8 cellular contexts compared by ENCODE assay signal in the genomic region with DNA sequence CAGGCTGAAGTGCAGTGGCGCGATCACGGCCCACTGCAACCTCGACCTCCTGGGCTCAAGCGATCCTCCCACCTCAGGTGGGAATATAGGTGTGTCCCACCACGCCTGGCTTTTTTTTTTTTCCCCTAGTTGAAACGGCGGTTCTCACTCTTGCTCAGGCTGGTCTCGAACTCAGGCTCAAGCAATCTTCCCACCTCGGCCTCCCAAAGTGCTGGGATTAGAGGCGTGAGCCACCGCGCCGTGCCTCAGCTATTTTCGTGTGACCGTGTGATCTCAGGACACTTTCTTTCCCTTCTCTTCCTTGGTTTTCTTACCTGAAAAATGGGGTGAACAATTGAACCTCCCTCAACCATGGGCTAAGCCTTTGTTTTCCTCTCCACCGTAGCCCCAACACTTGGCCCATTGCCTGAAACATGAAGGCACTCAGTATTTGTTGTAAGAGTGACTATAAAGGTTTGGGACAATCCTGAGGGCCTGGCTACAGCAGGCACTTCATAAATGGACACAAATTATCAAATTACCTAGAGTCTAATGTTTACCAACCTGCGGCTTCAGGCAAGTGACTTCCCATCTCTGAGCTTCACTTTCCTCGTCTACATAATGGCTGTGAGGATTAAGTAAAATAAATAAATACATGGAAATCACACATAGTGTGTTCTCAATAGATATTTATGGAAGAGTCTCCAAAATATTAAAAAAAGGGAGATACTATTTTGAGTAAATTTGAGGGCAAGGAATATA. TPM values are rescaled to one million over a fixed set of nuclear protein-coding genes. Genes with fewer than 3 reads are reported as not detected.
A peak's percentile ranks its signal among the peaks of the same experiment; 100 is the strongest.
DNase-seq lines count a peak whose midpoint lies in the region; ATAC-seq and TF ChIP-seq lines count a peak whose summit lies in the region.

No MANE protein-coding gene starts in this region.

- TF ChIP-seq POLR2A in suprapubic skin (IDR thresholded peaks at IDR 0.05): no peak

- peaks cover 14% of the 10 kb centered on the region for H3K4me1 ChIP-seq in cardiac muscle cell (ENCODE audit: low read depth)
- peaks cover 18% of the 10 kb centered on the region for H3K4me1 ChIP-seq in iPS-15b (ENCODE audit: control insufficient read depth, insufficient read depth, low read length)
- peaks cover 52% of the 10 kb centered on the region for H3K4me1 ChIP-seq in suprapubic skin

- peak overlapping the region; percentile 88 for H3K4me3 Mint-ChIP-seq in activated B cell treated with CpG ODN at 0.5 μM for 24 hours

- POLR2A ChIA-PET in activated B cell treated with CpG ODN at 0.5 μM for 24 hours (lab: Charles Lee): interaction anchor here (0.5 to 2.3 kb wide), 9 partner anchors 11 to 289 kb away, joined by 3 to 17 read pairs (median 7); partner anchors contain the start of gene ID1

- no peaks in the 10 kb centered on the region for H3K9me3 ChIP-seq in cardiac muscle cell (ENCODE audit: low read depth)
- no peaks in the 10 kb centered on the region for H3K9me3 ChIP-seq in KOPT-K1 (ENCODE audit: insufficient read depth, low read length, poor library complexity, severe bottlenecking)
- H3K9me3 ChIP-seq in iPS-15b (ENCODE audit: control insufficient read depth, insufficient read depth, low read length): no peaks in the 10 kb centered on the region
- no peaks in the 10 kb centered on the region for H3K9me3 ChIP-seq in suprapubic skin

- no peak for TF ChIP-seq CTCF in cardiac muscle cell (IDR thresholded peaks at IDR 0.05; ENCODE audit: low read depth, low read length)
- no peak for TF ChIP-seq CTCF in activated B cell treated with CpG ODN at 0.5 μM for 24 hours (IDR thresholded peaks at IDR 0.05)
- TF ChIP-seq CTCF in suprapubic skin (IDR thresholded peaks at IDR 0.05): no peak

- H3K27me3 ChIP-seq in cardiac muscle cell: no peaks in the 10 kb centered on the region
- H3K27me3 ChIP-seq in iPS-15b (ENCODE audit: control insufficient read depth, insufficient read depth, low read length): no peaks in the 10 kb centered on the region
- no peaks in the 10 kb centered on the region for H3K27me3 ChIP-seq in suprapubic skin

- H3K36me3 ChIP-seq in cardiac muscle cell: no peaks in the 10 kb centered on the region
- H3K36me3 ChIP-seq in KOPT-K1 (ENCODE audit: insufficient read depth, low read length): peaks cover 20% of the 10 kb centered on the region
- H3K36me3 ChIP-seq in iPS-15b (ENCODE audit: control insufficient read depth, insufficient read depth, low read length): peaks cover 7% of the 10 kb centered on the region
- H3K36me3 ChIP-seq in suprapubic skin: peaks cover 4% of the 10 kb centered on the region

- peaks cover 18% of the 10 kb centered on the region for H3K4me1 Mint-ChIP-seq in activated B cell treated with CpG ODN at 0.5 μM for 24 hours

- H3K4me3 ChIP-seq in cardiac muscle cell (peak overlapping the region; percentile 27), iPS-15b (ENCODE audit: low read depth, low read length) (peak overlapping the region; percentile 78), suprapubic skin (peak overlapping the region; percentile 47)

- DNase-seq in cardiac muscle cell (ENCODE audit: low read depth in 1 of 2, low spot score in 1 of 2) (no peak), cardiac septum (ENCODE audit: low spot score) (no peak), activated B cell treated with CpG ODN at 0.5 μM for 24 hours (no peak), suprapubic skin (ENCODE audit: low spot score in 2 of 2) (no peak), superior temporal gyrus (ENCODE audit: extremely low spot score) (no peak)
- no peak for DNase-seq in activated CD4-positive, alpha-beta T cell treated with anti-CD3 and anti-CD28 coated beads, Interleukin-2, amount 50 U/mL, for 4 hours

- peak overlapping the region; percentile 39 for H3K9ac ChIP-seq in iPS-15b (ENCODE audit: low read depth, low read length)

- H3K9me3 Mint-ChIP-seq in activated B cell treated with CpG ODN at 0.5 μM for 24 hours: no peaks in the 10 kb centered on the region

- CTCF ChIA-PET in activated B cell treated with CpG ODN at 0.5 μM for 24 hours (lab: Charles Lee): interaction anchor here (1.0 to 10.4 kb wide), 7 partner anchors 11 to 150 kb away, joined by 3 to 174 read pairs (median 5); partner anchors contain the start of gene ID1

- peak; percentile 2 for ATAC-seq in activated B cell treated with CpG ODN at 0.5 μM for 24 hours (ENCODE audit: low read depth)

- peak overlapping the region; percentile 79 for H3K27ac Mint-ChIP-seq in activated B cell treated with CpG ODN at 0.5 μM for 24 hours

- WGBS in suprapubic skin: 31% methylated on average over 19 of the region's 19 CpGs

- intact Hi-C loops in cardiac septum (cut with DNase I): loop anchor here (1.0 to 5.0 kb wide), 4 partner anchors 14 to 149 kb away; partner anchors contain the start of gene BCL2L1
- intact Hi-C loops in activated B cell treated with CpG ODN at 0.5 μM for 24 hours (cut with micrococcal nuclease): loop anchor here (1.0 to 2.0 kb wide), 3 partner anchors 15 to 40 kb away; partner anchors contain the start of gene ID1

- H3K27ac ChIP-seq in cardiac muscle cell (peak overlapping the region; percentile 96), KOPT-K1 (ENCODE audit: low read depth, low read length, poor library complexity, severe bottlenecking) (peak overlapping the region; percentile 67), suprapubic skin (peak overlapping the region; percentile 83)

- H3K27me3 Mint-ChIP-seq in activated B cell treated with CpG ODN at 0.5 μM for 24 hours: no peaks in the 10 kb centered on the region

- peaks cover 6% of the 10 kb centered on the region for H3K36me3 Mint-ChIP-seq in activated B cell treated with CpG ODN at 0.5 μM for 24 hours (ENCODE audit: low read depth)

- TF ChIP-seq EP300 in suprapubic skin (IDR thresholded peaks at IDR 0.05): no peak

RNA-seq across cellular contexts. Expression of gene ID1, which starts 31.4 kb away (rescaled TPM):
- total RNA-seq in cardiac muscle cell: 596 and 766 TPM in 2 replicates
- polyA plus RNA-seq in cardiac muscle cell: 152 and 223 TPM in 2 replicates
- 163 TPM for total RNA-seq in cardiac septum
- total RNA-seq in activated B cell treated with CpG ODN at 0.5 μM for 24 hours: 0.20 and 0.60 TPM in 2 replicates
- total RNA-seq in suprapubic skin: 100 to 1,000 TPM; 335 to 766 (median 507) TPM

RNA-seq across cellular contexts. Expression of gene HM13, which starts 59.5 kb away (rescaled TPM):
- total RNA-seq in cardiac muscle cell: 49.8 and 62.6 TPM in 2 replicates
- polyA plus RNA-seq in cardiac muscle cell: 125 and 170 TPM in 2 replicates
- 43.7 TPM for total RNA-seq in cardiac septum
- 77.5 and 90.9 TPM in 2 replicates for total RNA-seq in activated B cell treated with CpG ODN at 0.5 μM for 24 hours
- total RNA-seq in suprapubic skin: 10 to 100 TPM; 44.3 to 59.7 (median 54.4) TPM

Comparison
In these comparisons a context has a peak if more than half of its experiments do, and no peak if none do; other contexts are left out.
1. H3K4me3 ChIP-seq: peak in every context shown above with its lines; median percentile 78 in iPS-15b; 47 in suprapubic skin; 27 in cardiac muscle cell.
2. RNA of gene ID1, which starts 31.4 kb away (total RNA-seq): 596 to 766 TPM in cardiac muscle cell, 335 to 766 TPM in suprapubic skin and 163 TPM in cardiac septum (single experiment); 0.20 to 0.60 TPM in activated B cell treated with CpG ODN at 0.5 μM for 24 hours; every median in the first group is over 100 times any median in the second.
3. Peak in every context shown above with its lines, with median percentiles within 50 percentile points of each other: H3K27ac ChIP-seq.